17 cellular contexts compared by ENCODE assay signal in genomic region chr13:109330123-109330522, GRCh38.
DNase-seq lines count a peak whose midpoint lies in the region; ATAC-seq and TF ChIP-seq lines count a peak whose summit lies in the region.
"Had no signal": no experiment of that assay in that cellular context is flagged by ENCODE, and none has a peak within 500 bp of the region (broad histone marks: within the 10 kb centered on the region; RNA-seq: fewer than 3 reads in every experiment).

No MANE protein-coding gene starts in this region.

- H3K4ac ChIP-seq in trophoblast cell (ENCODE audit: low read depth, low read length) (no peak overlapping the region), mesendoderm (ENCODE audit: low read depth, low read length) (no peak overlapping the region)

- no peak overlapping the region for H3K56ac ChIP-seq in mesendoderm (ENCODE audit: low read length)

- WGBS in trophoblast cell (ENCODE audit: extremely low coverage, insufficient coverage, insufficient read length): no CpG with 5 or more reads among the region's 4 CpGs
- WGBS in mesendoderm (ENCODE audit: extremely low coverage, insufficient coverage, low lambda C conversion rate): no CpG with 5 or more reads among the region's 4 CpGs
- WGBS in ovary, 3 donors: 65 to 82% (median 69%) methylated on average over 4 of the region's 4 CpGs

- H2AFZ ChIP-seq in trophoblast cell (ENCODE audit: insufficient read depth, low read length, poor library complexity): no peak overlapping the region

- H3K79me1 ChIP-seq in trophoblast cell (ENCODE audit: low read length) (no peaks in the 10 kb centered on the region), mesendoderm (ENCODE audit: low read length) (no peaks in the 10 kb centered on the region)

- no peak for TF ChIP-seq EP300 in ovary (IDR thresholded peaks at IDR 0.05)

- no peak overlapping the region for H2BK120ac ChIP-seq in trophoblast cell (ENCODE audit: insufficient read depth, low read length, poor library complexity)
- no peak overlapping the region for H2BK120ac ChIP-seq in mesendoderm (ENCODE audit: low read depth, low read length)

- no peak overlapping the region for H2BK12ac ChIP-seq in trophoblast cell (ENCODE audit: low read length)

- no peaks in the 10 kb centered on the region for H3K4me1 ChIP-seq in left lung
- H3K4me1 ChIP-seq in trophoblast cell (ENCODE audit: control insufficient read depth in 1 of 2, insufficient read depth in 2 of 2, low read length in 2 of 2): peaks cover 2 to 4% of the 10 kb centered on the region in 2 experiments
- no peaks in the 10 kb centered on the region for H3K4me1 ChIP-seq in mesendoderm (ENCODE audit: control insufficient read depth, low read depth, low read length)
- H3K4me1 ChIP-seq in ovary (ENCODE audit: insufficient read depth): no peaks in the 10 kb centered on the region
- H3K4me1 ChIP-seq: A549; BLaER1 treated with 17β-estradiol and CSF1 and Interleukin-3, amounts not matched to agents 10 nM and 100 nM had no signal

- H3K9me3 ChIP-seq in left lung (no peaks in the 10 kb centered on the region), trophoblast cell (ENCODE audit: insufficient read depth, low read depth, low read length) (peaks cover 1% of the 10 kb centered on the region), ovary (no peaks in the 10 kb centered on the region)
- H3K9me3 ChIP-seq: A549; BLaER1 treated with 17β-estradiol and CSF1 and Interleukin-3, amounts not matched to agents 10 nM and 100 nM; Caco-2 had no signal

- H3K4me3 ChIP-seq in left lung (no peak overlapping the region), trophoblast cell (ENCODE audit: low read depth, low read length) (no peak overlapping the region), mesendoderm (ENCODE audit: low read length) (no peak overlapping the region), ovary (no peak overlapping the region)
- H3K4me3 ChIP-seq: A549; BLaER1 treated with 17β-estradiol and CSF1 and Interleukin-3, amounts not matched to agents 10 nM and 100 nM had no signal

- H2AK5ac ChIP-seq in trophoblast cell (ENCODE audit: low read length) (no peak overlapping the region), mesendoderm (ENCODE audit: low read length) (no peak overlapping the region)

- H2BK5ac ChIP-seq in trophoblast cell (ENCODE audit: low read depth, low read length, poor library complexity) (no peak overlapping the region), mesendoderm (ENCODE audit: low read length) (no peak overlapping the region)

- H4K91ac ChIP-seq in trophoblast cell (ENCODE audit: low read depth, low read length): no peak overlapping the region

- H4K8ac ChIP-seq in trophoblast cell (ENCODE audit: low read depth, low read length) (no peak overlapping the region), mesendoderm (ENCODE audit: low read depth, low read length) (no peak overlapping the region)

- ATAC-seq in HG02610 (IDR thresholded peaks at IDR 0.05; ENCODE audit: unreplicated experiment): peak; percentile 55
- peak; percentile 62 for ATAC-seq in left lung
- ATAC-seq: A549; CD8-positive, alpha-beta T cell had no signal

- H3K14ac ChIP-seq in trophoblast cell (ENCODE audit: low read length): no peak overlapping the region

- no peak for TF ChIP-seq POLR2A in ovary (IDR thresholded peaks at IDR 0.05)

- no peak overlapping the region for H4K12ac ChIP-seq in trophoblast cell (ENCODE audit: low read depth, low read length)

- H3K36me3 ChIP-seq in left lung (no peaks in the 10 kb centered on the region), trophoblast cell (ENCODE audit: control insufficient read depth in 1 of 2, insufficient read depth in 2 of 2, low read length in 2 of 2) (no peaks in the 10 kb centered on the region), mesendoderm (ENCODE audit: control insufficient read depth, insufficient read depth, low read length) (no peaks in the 10 kb centered on the region), ovary (no peaks in the 10 kb centered on the region)
- H3K36me3 ChIP-seq: BLaER1 treated with 17β-estradiol and CSF1 and Interleukin-3, amounts not matched to agents 10 nM and 100 nM had no signal

- no peak overlapping the region for H2BK15ac ChIP-seq in mesendoderm (replicated peaks; ENCODE audit: low read depth)

- H3K9ac ChIP-seq in trophoblast cell (ENCODE audit: low read length) (no peak overlapping the region), mesendoderm (ENCODE audit: low read length) (no peak overlapping the region)
- H3K9ac ChIP-seq: BLaER1 treated with 17β-estradiol and CSF1 and Interleukin-3, amounts not matched to agents 10 nM and 100 nM had no signal

- intact Hi-C loops in left lung (cut with DNase I) (no loop called here), ovary (cut with DNase I) (no loop called here)

- H3K4me2 ChIP-seq in trophoblast cell (ENCODE audit: low read length) (no peak overlapping the region), mesendoderm (ENCODE audit: low read length) (no peak overlapping the region)
- H3K4me2 ChIP-seq: A549; BLaER1 treated with 17β-estradiol and CSF1 and Interleukin-3, amounts not matched to agents 10 nM and 100 nM had no signal

- H3K79me2 ChIP-seq in trophoblast cell (ENCODE audit: control insufficient read depth, insufficient read depth, low read length, poor library complexity): no peaks in the 10 kb centered on the region
- H3K79me2 ChIP-seq in mesendoderm (ENCODE audit: control insufficient read depth, insufficient read depth, low read length): no peaks in the 10 kb centered on the region

- no peak overlapping the region for H4K5ac ChIP-seq in mesendoderm (ENCODE audit: low read length)

- H3K23ac ChIP-seq in trophoblast cell (ENCODE audit: low read length) (no peak overlapping the region), mesendoderm (ENCODE audit: low read length) (no peak overlapping the region)

- H3K27ac ChIP-seq in left lung (no peak overlapping the region), trophoblast cell (ENCODE audit: low read depth, low read length) (no peak overlapping the region), mesendoderm (ENCODE audit: low read depth, low read length) (no peak overlapping the region), ovary (no peak overlapping the region)
- H3K27ac ChIP-seq: 22Rv1; A549; BLaER1 treated with 17β-estradiol and CSF1 and Interleukin-3, amounts not matched to agents 10 nM and 100 nM; C4-2B had no signal

- TF ChIP-seq CTCF in left lung (IDR thresholded peaks at IDR 0.05): no peak
- no peak for TF ChIP-seq CTCF in ovary (IDR thresholded peaks at IDR 0.05)

- no peak for DNase-seq in left lung
- DNase-seq in trophoblast cell: peak; percentile 74 to 83
- no peak for DNase-seq in effector CD4-positive, alpha-beta T cell
- no peak for DNase-seq in mesendoderm
- DNase-seq in ovary: no peak
- DNase-seq: AML-193; Caco-2; Calu3; CD4-positive, alpha-beta T cell; CD8-positive, alpha-beta T cell; DMS79 treated with DMSO at 0.1 percent for 48 hours; GF-D8 had no signal

- H3K18ac ChIP-seq in trophoblast cell (ENCODE audit: low read length) (no peak overlapping the region), mesendoderm (ENCODE audit: low read length) (no peak overlapping the region)

- H3K27me3 ChIP-seq in left lung (no peaks in the 10 kb centered on the region), trophoblast cell (ENCODE audit: insufficient read depth, low read length) (no peaks in the 10 kb centered on the region), mesendoderm (ENCODE audit: insufficient read depth, low read length, poor library complexity) (no peaks in the 10 kb centered on the region), ovary (no peaks in the 10 kb centered on the region)
- H3K27me3 ChIP-seq: BLaER1 treated with 17β-estradiol and CSF1 and Interleukin-3, amounts not matched to agents 10 nM and 100 nM had no signal

Comparison
In these comparisons a context has a peak if more than half of its experiments do, and no peak if none do; other contexts are left out.
1. DNase-seq: peak in trophoblast cell (2 of 2); none in left lung (0 of 2), effector CD4-positive, alpha-beta T cell (single experiment), mesendoderm (single experiment) and ovary (0 of 5).